ENCODE assay signal across 7 cellular contexts in the genomic region with DNA sequence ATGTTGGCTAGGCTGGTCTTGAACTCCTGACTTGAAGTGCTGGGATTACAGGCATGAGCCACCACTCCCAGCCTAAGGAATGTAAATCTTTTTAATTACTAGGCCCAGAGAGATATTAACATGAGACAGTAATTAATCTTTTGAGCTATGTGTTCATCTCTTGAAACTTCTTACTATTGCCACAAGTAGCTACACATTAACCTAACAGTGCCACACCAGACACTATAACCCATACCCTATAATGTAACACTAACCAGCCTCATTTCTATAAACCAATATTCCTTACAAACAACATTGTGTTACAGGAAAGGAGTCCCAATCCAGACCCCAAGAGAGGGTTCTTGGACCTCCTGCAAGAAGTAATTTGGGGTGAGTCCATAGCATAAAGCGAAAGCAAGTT.
"Had no signal": no experiment of that assay in that cellular context is flagged by ENCODE, and none has a peak within 500 bp of the region (broad histone marks: within the 10 kb centered on the region; RNA-seq: fewer than 3 reads in every experiment).

No MANE protein-coding gene starts in this region.

- FAIRE-seq: G401.6, GM12891, GM12892, GM18507, GM19239 had no signal

- DNase-seq: GDM1, GF-D8 had no signal
